ENCODE assay signal across 9 cellular contexts in the genomic region with DNA sequence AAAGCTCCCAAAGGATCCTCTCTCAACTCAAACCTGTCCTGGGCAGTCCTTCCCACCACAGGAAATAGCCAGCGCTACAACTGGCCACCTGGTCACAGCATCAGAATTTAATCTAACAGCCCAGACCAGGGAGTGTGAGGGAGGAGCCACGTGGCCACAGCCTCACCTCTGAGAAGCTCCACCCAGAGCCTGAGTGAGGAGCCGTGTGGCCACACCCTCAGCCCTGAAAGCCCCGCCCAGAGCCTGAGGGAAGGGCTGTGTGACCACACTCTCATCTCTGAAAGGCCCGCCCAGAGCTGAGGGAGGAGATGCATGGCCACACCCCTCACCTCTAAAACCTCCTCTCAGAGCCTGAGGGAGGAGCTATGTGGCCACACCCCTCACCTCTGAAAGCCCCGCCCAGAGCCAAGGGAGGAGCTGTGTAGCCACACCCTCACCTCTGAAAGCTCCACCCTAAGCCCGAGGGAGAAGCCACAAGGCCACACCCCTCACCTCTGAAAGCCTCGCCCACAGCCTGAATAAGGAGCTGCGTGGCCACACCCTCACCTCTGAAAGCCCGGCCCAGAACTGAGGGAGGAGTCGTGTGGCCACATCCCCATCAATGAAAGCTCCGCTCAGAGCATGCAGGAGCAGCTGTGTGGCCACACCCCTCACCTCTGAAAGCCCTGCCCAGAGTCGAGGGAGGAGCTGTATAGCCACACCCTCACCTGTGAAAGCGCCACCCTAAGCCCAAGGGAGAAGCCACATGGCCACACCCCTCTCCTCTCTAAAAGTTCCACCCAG. TPM values are rescaled to one million over a fixed set of nuclear protein-coding genes. Genes with fewer than 3 reads are reported as not detected.
DNase-seq lines count a peak whose midpoint lies in the region; ATAC-seq, FAIRE-seq and TF ChIP-seq lines count a peak whose summit lies in the region.
"Had no signal": no experiment of that assay in that cellular context is flagged by ENCODE, and none has a peak within 500 bp of the region (broad histone marks: within the 10 kb centered on the region; RNA-seq: fewer than 3 reads in every experiment).

No MANE protein-coding gene starts in this region.

- in situ Hi-C loops in G401 (cut with HindIII; ENCODE audit: low sequenced_read_pairs) = no loop called here

- TF ChIP-seq EP300 in Ishikawa (IDR thresholded peaks at IDR 0.05; ENCODE audit: borderline replicate concordance) = no peak

- H3K4me1 ChIP-seq in SJCRH30 = no peaks in the 10 kb centered on the region

- H3K36me3 Mint-ChIP-seq in activated naive CD4-positive, alpha-beta T cell treated with anti-CD3 and anti-CD28 coated beads for 36 hours (ENCODE audit: low read depth) = no peaks in the 10 kb centered on the region
- H3K36me3 Mint-ChIP-seq in immature natural killer cell = no peaks in the 10 kb centered on the region

- no peak for FAIRE-seq in D721Med (lab: Jason Lieb, UNC)

- ATAC-seq in GM21737 (IDR thresholded peaks at IDR 0.05; ENCODE audit: unreplicated experiment) = peak; percentile 88

- intact Hi-C loops in activated naive CD4-positive, alpha-beta T cell treated with anti-CD3 and anti-CD28 coated beads for 36 hours (cut with micrococcal nuclease) = no loop called here

- no peak for TF ChIP-seq RAD21 in Ishikawa (IDR thresholded peaks at IDR 0.05; ENCODE audit: low read depth)

- no peaks in the 10 kb centered on the region for H3K36me3 ChIP-seq in SJCRH30

- H3K27me3 Mint-ChIP-seq in activated naive CD4-positive, alpha-beta T cell treated with anti-CD3 and anti-CD28 coated beads for 36 hours (ENCODE audit: low read depth) = no peaks in the 10 kb centered on the region
- peaks cover 0 to 2% (median 0%) of the 10 kb centered on the region in 3 donors for H3K27me3 Mint-ChIP-seq in immature natural killer cell (ENCODE audit: low read depth in 3 of 3)

- no peak overlapping the region for H3K27ac ChIP-seq in SJCRH30
- H3K27ac ChIP-seq: VCaP had no signal

- H3K27me3 ChIP-seq in SJCRH30 = no peaks in the 10 kb centered on the region

- DNase-seq in G401 (ENCODE audit: low spot score) (peak; percentile 34), SJCRH30 (peak; percentile 42 to 52), immature natural killer cell (peak; percentile 21 to 28 (median 25)), D721Med (ENCODE audit: insufficient read length, low spot score) (no peak)
- peak; percentile 80 for DNase-seq in activated naive CD4-positive, alpha-beta T cell treated with anti-CD3 and anti-CD28 coated beads for 36 hours
- DNase-seq in stimulated activated CD8-positive, alpha-beta memory T cell treated with anti-CD3 and anti-CD28 coated beads, Interleukin-15, amount 100 ng/mL, for 24 hours (ENCODE audit: low read depth) = peak; percentile 8

- no peaks in the 10 kb centered on the region for H3K9me3 ChIP-seq in SJCRH30 (replicated peaks)

- peaks cover 9% of the 10 kb centered on the region for H3K4me1 Mint-ChIP-seq in activated naive CD4-positive, alpha-beta T cell treated with anti-CD3 and anti-CD28 coated beads for 36 hours (ENCODE audit: low read depth)
- H3K4me1 Mint-ChIP-seq in immature natural killer cell = peaks cover 9 to 10% of the 10 kb centered on the region in 2 donors

- no peak overlapping the region for H3K4me3 Mint-ChIP-seq in activated naive CD4-positive, alpha-beta T cell treated with anti-CD3 and anti-CD28 coated beads for 36 hours
- H3K4me3 Mint-ChIP-seq in immature natural killer cell = no peak overlapping the region

- no peak for TF ChIP-seq CTCF in D721Med (IDR thresholded peaks at IDR 0.05; ENCODE audit: insufficient read depth, missing control alignments)

- no peak overlapping the region for H3K27ac Mint-ChIP-seq in activated naive CD4-positive, alpha-beta T cell treated with anti-CD3 and anti-CD28 coated beads for 36 hours
- no peak overlapping the region for H3K27ac Mint-ChIP-seq in immature natural killer cell

- H3K4me3 ChIP-seq in SJCRH30 = no peak overlapping the region

- H3K9me3 Mint-ChIP-seq in activated naive CD4-positive, alpha-beta T cell treated with anti-CD3 and anti-CD28 coated beads for 36 hours = peaks cover 4% of the 10 kb centered on the region
- H3K9me3 Mint-ChIP-seq in immature natural killer cell = no peaks in the 10 kb centered on the region

- CTCF ChIA-PET in activated naive CD4-positive, alpha-beta T cell treated with anti-CD3 and anti-CD28 coated beads for 36 hours (lab: Charles Lee) = interaction anchor here (0.6 to 1.7 kb wide), 5 partner anchors 13 to 66 kb away, joined by 3 to 7 read pairs (median 6); no protein-coding TSS in a partner anchor

TF ChIP-seq in Ishikawa, 13 proteins besides CTCF, POLR2A, EP300 and RAD21:
- TF ChIP-seq ZBTB7A (IDR thresholded peaks at IDR 0.05; ENCODE audit: low read depth) (no peak), FOXM1 (IDR thresholded peaks at IDR 0.05; ENCODE audit: borderline replicate concordance, low read depth) (no peak), TAF1 (IDR thresholded peaks at IDR 0.05; ENCODE audit: low read depth) (no peak), CREB1 (IDR thresholded peaks at IDR 0.05; ENCODE audit: low read depth) (no peak), TCF12 (IDR thresholded peaks at IDR 0.05; ENCODE audit: low read depth) (no peak), NFIC (IDR thresholded peaks at IDR 0.05) (no peak), YY1 (IDR thresholded peaks at IDR 0.05; ENCODE audit: low read depth) (no peak), EGR1 (IDR thresholded peaks at IDR 0.05) (no peak), CEBPB (IDR thresholded peaks at IDR 0.05) (no peak), TEAD4 (IDR thresholded peaks at IDR 0.05) (no peak)
- TF ChIP-seq, protein P1, sequence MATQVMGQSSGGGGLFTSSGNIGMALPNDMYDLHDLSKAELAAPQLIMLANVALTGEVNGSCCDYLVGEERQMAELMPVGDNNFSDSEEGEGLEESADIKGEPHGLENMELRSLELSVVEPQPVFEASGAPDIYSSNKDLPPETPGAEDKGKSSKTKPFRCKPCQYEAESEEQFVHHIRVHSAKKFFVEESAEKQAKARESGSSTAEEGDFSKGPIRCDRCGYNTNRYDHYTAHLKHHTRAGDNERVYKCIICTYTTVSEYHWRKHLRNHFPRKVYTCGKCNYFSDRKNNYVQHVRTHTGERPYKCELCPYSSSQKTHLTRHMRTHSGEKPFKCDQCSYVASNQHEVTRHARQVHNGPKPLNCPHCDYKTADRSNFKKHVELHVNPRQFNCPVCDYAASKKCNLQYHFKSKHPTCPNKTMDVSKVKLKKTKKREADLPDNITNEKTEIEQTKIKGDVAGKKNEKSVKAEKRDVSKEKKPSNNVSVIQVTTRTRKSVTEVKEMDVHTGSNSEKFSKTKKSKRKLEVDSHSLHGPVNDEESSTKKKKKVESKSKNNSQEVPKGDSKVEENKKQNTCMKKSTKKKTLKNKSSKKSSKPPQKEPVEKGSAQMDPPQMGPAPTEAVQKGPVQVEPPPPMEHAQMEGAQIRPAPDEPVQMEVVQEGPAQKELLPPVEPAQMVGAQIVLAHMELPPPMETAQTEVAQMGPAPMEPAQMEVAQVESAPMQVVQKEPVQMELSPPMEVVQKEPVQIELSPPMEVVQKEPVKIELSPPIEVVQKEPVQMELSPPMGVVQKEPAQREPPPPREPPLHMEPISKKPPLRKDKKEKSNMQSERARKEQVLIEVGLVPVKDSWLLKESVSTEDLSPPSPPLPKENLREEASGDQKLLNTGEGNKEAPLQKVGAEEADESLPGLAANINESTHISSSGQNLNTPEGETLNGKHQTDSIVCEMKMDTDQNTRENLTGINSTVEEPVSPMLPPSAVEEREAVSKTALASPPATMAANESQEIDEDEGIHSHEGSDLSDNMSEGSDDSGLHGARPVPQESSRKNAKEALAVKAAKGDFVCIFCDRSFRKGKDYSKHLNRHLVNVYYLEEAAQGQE (IDR thresholded peaks at IDR 0.05; ENCODE audit: low read depth) = no peak
- TF ChIP-seq, protein P2, sequence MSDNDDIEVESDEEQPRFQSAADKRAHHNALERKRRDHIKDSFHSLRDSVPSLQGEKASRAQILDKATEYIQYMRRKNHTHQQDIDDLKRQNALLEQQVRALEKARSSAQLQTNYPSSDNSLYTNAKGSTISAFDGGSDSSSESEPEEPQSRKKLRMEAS (IDR thresholded peaks at IDR 0.05) = peak; percentile 62
- TF ChIP-seq, protein P3, sequence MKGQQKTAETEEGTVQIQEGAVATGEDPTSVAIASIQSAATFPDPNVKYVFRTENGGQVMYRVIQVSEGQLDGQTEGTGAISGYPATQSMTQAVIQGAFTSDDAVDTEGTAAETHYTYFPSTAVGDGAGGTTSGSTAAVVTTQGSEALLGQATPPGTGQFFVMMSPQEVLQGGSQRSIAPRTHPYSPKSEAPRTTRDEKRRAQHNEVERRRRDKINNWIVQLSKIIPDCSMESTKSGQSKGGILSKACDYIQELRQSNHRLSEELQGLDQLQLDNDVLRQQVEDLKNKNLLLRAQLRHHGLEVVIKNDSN (IDR thresholded peaks at IDR 0.05) = peak; percentile 88

RNA-seq across cellular contexts. Expression of a gene that starts 28.6 kb away (rescaled TPM):
- not detected in 2 replicates for total RNA-seq in G401 (2014; rRNA removed; shearing (Covaris generic))
- not detected in 2 replicates for total RNA-seq in SJCRH30 (2014; rRNA removed; shearing (Covaris generic))
- total RNA-seq in activated naive CD4-positive, alpha-beta T cell treated with anti-CD3 and anti-CD28 coated beads for 36 hours = not detected
- polyA plus RNA-seq in immature natural killer cell = not detected

RNA-seq across cellular contexts. Expression of a gene that starts 45.9 kb away (rescaled TPM):
- total RNA-seq in G401 (2014; rRNA removed; shearing (Covaris generic)) = 7.4 and 9.2 TPM in 2 replicates
- 0.08 and 0.10 TPM in 2 replicates for total RNA-seq in SJCRH30 (2014; rRNA removed; shearing (Covaris generic))
- not detected for total RNA-seq in activated naive CD4-positive, alpha-beta T cell treated with anti-CD3 and anti-CD28 coated beads for 36 hours
- not detected for polyA plus RNA-seq in immature natural killer cell
